7 cellular contexts compared by ENCODE assay signal in genomic region chr19:51691122-51692064, GRCh38. TPM values are rescaled to one million over a fixed set of nuclear protein-coding genes. Genes with fewer than 3 reads are reported as not detected.
DNase-seq lines count a peak whose midpoint lies in the region; ATAC-seq and TF ChIP-seq lines count a peak whose summit lies in the region.

No MANE protein-coding gene starts in this region.

- H2BK5ac ChIP-seq in trophoblast cell (ENCODE audit: low read depth, low read length, poor library complexity), result peak overlapping the region; percentile 74

- H3K79me2 ChIP-seq in SK-N-SH (ENCODE audit: insufficient read depth), result peaks cover 94% of the 10 kb centered on the region
- peaks cover 55% of the 10 kb centered on the region for H3K79me2 ChIP-seq in trophoblast cell (ENCODE audit: control insufficient read depth, insufficient read depth, low read length, poor library complexity)

- H3K4me2 ChIP-seq in SK-N-SH (peak overlapping the region; percentile 99), trophoblast cell (ENCODE audit: low read length) (peak overlapping the region; percentile 61)

- peak overlapping the region; percentile 69 for H2AK5ac ChIP-seq in trophoblast cell (ENCODE audit: low read length)

- no peak for TF ChIP-seq RAD21 in SK-N-SH (IDR thresholded peaks at IDR 0.05; ENCODE audit: low read length)

- H3K4me3 ChIP-seq in SK-N-SH (ENCODE audit: low read depth in 2 of 2, low read length in 1 of 2) (peak overlapping the region; percentile 71 to 98), esophagus squamous epithelium (peak overlapping the region; percentile 60 to 80 (median 78)), trophoblast cell (ENCODE audit: low read depth, low read length) (peak overlapping the region; percentile 90)

- intact Hi-C loops in esophagus squamous epithelium (cut with DNase I), result no loop called here

- peak overlapping the region; percentile 95 to 96 for H3K27ac ChIP-seq in SK-N-SH (ENCODE audit: low read depth in 2 of 2, low read length in 1 of 2)
- peak overlapping the region; percentile 83 to 96 (median 90) for H3K27ac ChIP-seq in esophagus squamous epithelium
- peak overlapping the region; percentile 98 for H3K27ac ChIP-seq in trophoblast cell (ENCODE audit: low read depth, low read length)

- no peaks in the 10 kb centered on the region for H3K9me2 ChIP-seq in SK-N-SH

- peak overlapping the region; percentile 87 for H3K4ac ChIP-seq in trophoblast cell (ENCODE audit: low read depth, low read length)

- no peak overlapping the region for H3K23ac ChIP-seq in trophoblast cell (ENCODE audit: low read length)

- peaks cover 39% of the 10 kb centered on the region for H3K79me1 ChIP-seq in trophoblast cell (ENCODE audit: low read length)

- peak overlapping the region; percentile 25 for H4K12ac ChIP-seq in trophoblast cell (ENCODE audit: low read depth, low read length)

- H3K9ac ChIP-seq in SK-N-SH (peak overlapping the region; percentile 97), trophoblast cell (ENCODE audit: low read length) (peak overlapping the region; percentile 57)

- H4K8ac ChIP-seq in trophoblast cell (ENCODE audit: low read depth, low read length), result peak overlapping the region; percentile 67

- peak overlapping the region; percentile 33 for H2BK12ac ChIP-seq in trophoblast cell (ENCODE audit: low read length)

- H3K18ac ChIP-seq in trophoblast cell (ENCODE audit: low read length), result peak overlapping the region; percentile 50

- H2BK120ac ChIP-seq in trophoblast cell (ENCODE audit: insufficient read depth, low read length, poor library complexity), result peak overlapping the region; percentile 61

- H3K9me3 ChIP-seq in SK-N-SH (no peaks in the 10 kb centered on the region), esophagus squamous epithelium (no peaks in the 10 kb centered on the region), trophoblast cell (ENCODE audit: insufficient read depth, low read depth, low read length) (no peaks in the 10 kb centered on the region)

- peak overlapping the region; percentile 83 for H3K14ac ChIP-seq in trophoblast cell (ENCODE audit: low read length)

- H3K4me1 ChIP-seq in SK-N-SH (ENCODE audit: control insufficient read depth in 1 of 2, insufficient read depth in 2 of 2, low read depth in 1 of 2, low read length in 1 of 2) (peaks cover 5 to 19% of the 10 kb centered on the region in 2 experiments; a peak in 3 of 4 replicates), esophagus squamous epithelium (peaks cover 21 to 80% (median 38%) of the 10 kb centered on the region in 3 donors), trophoblast cell (ENCODE audit: control insufficient read depth in 1 of 2, insufficient read depth in 2 of 2, low read length in 2 of 2) (peaks cover 21 to 28% of the 10 kb centered on the region in 2 experiments)

- peak overlapping the region; percentile 99 for H4K91ac ChIP-seq in trophoblast cell (ENCODE audit: low read depth, low read length)

- peaks cover 52% of the 10 kb centered on the region for H4K20me1 ChIP-seq in SK-N-SH (ENCODE audit: insufficient read depth)

- no peak for TF ChIP-seq EP300 in SK-N-SH (IDR thresholded peaks at IDR 0.05; ENCODE audit: borderline replicate concordance in 1 of 2, low read depth in 1 of 2, low read length in 1 of 2)

- no peak for ATAC-seq in GM19023 (IDR thresholded peaks at IDR 0.05; ENCODE audit: unreplicated experiment)
- no peak for ATAC-seq in HG02870 (IDR thresholded peaks at IDR 0.05; ENCODE audit: unreplicated experiment)

- POLR2A ChIA-PET in SK-N-SH (lab: Yijun Ruan, JAX), result no interaction called here

- DNase-seq in H4 (ENCODE audit: low spot score) (peak; percentile 77), SK-N-SH (peak; percentile 42), esophagus squamous epithelium (lab: John Stamatoyannopoulos, UW) (no peak), trophoblast cell (no peak), occipital lobe (lab: John Stamatoyannopoulos, UW) (no peak)

- CTCF ChIA-PET in SK-N-SH (lab: Yijun Ruan, JAX), result interaction anchor here (1.3 to 1.5 kb wide), 2 partner anchors 12 to 35 kb away, joined by 3 to 8 read pairs; no protein-coding TSS in a partner anchor

- no peak for TF ChIP-seq POLR2A in esophagus squamous epithelium (IDR thresholded peaks at IDR 0.05)

- TF ChIP-seq CTCF in SK-N-SH (IDR thresholded peaks at IDR 0.05), result no peak
- no peak for TF ChIP-seq CTCF in esophagus squamous epithelium (IDR thresholded peaks at IDR 0.05)

- WGBS in SK-N-SH (ENCODE audit: low lambda C conversion rate), result 31% methylated on average over 16 of the region's 16 CpGs
- WGBS in esophagus squamous epithelium, 2 donors, result 16 to 29% methylated on average over 11 to 14 of the region's 16 CpGs
- no CpG with 5 or more reads among the region's 16 CpGs for WGBS in trophoblast cell (ENCODE audit: extremely low coverage, insufficient coverage, insufficient read length)

- H2AFZ ChIP-seq in SK-N-SH (ENCODE audit: low read depth) (no peak overlapping the region), trophoblast cell (ENCODE audit: insufficient read depth, low read length, poor library complexity) (no peak overlapping the region)

- no peaks in the 10 kb centered on the region for H3K27me3 ChIP-seq in SK-N-SH (ENCODE audit: insufficient read depth)
- no peaks in the 10 kb centered on the region for H3K27me3 ChIP-seq in esophagus squamous epithelium
- H3K27me3 ChIP-seq in trophoblast cell (ENCODE audit: insufficient read depth, low read length), result no peaks in the 10 kb centered on the region

- H3K36me3 ChIP-seq in SK-N-SH (replicated peaks in 1 of 2; ENCODE audit: control insufficient read depth in 1 of 2, insufficient read depth in 2 of 2, low read length in 1 of 2), result peaks cover 13 to 27% of the 10 kb centered on the region in 2 experiments
- H3K36me3 ChIP-seq in esophagus squamous epithelium, result peaks cover 0 to 31% (median 6%) of the 10 kb centered on the region in 3 donors
- peaks cover 38 to 43% of the 10 kb centered on the region in 2 experiments for H3K36me3 ChIP-seq in trophoblast cell (ENCODE audit: control insufficient read depth in 1 of 2, insufficient read depth in 2 of 2, low read length in 2 of 2)

- peaks cover 19% of the 10 kb centered on the region for H3F3A ChIP-seq in SK-N-SH (replicated peaks; ENCODE audit: insufficient read depth)

TF ChIP-seq in SK-N-SH, 30 proteins besides CTCF, POLR2A, EP300 and RAD21 (continues in another document):
- TF ChIP-seq RCOR1 (IDR thresholded peaks at IDR 0.05; ENCODE audit: low read length), result no peak
- TF ChIP-seq FOXJ3 (CRISPR knock-in tag; IDR thresholded peaks at IDR 0.05), result no peak
- no peak for TF ChIP-seq ZBTB33 (IDR thresholded peaks at IDR 0.05; ENCODE audit: borderline replicate concordance, low read depth)
- TF ChIP-seq SMC3 (IDR thresholded peaks at IDR 0.05; ENCODE audit: low read depth, low read length), result no peak
- no peak for TF ChIP-seq CHD2 (IDR thresholded peaks at IDR 0.05; ENCODE audit: low read length, partially characterized antibody)
- no peak for TF ChIP-seq NRF1 (IDR thresholded peaks at IDR 0.05; ENCODE audit: low read depth, low read length)
- no peak for TF ChIP-seq TAF1 (IDR thresholded peaks at IDR 0.05; ENCODE audit: borderline replicate concordance, low read depth, low read length)
- TF ChIP-seq USF2 (IDR thresholded peaks at IDR 0.05; ENCODE audit: borderline replicate concordance, low read depth, low read length), result no peak
- no peak for TF ChIP-seq FOXM1 (IDR thresholded peaks at IDR 0.05; ENCODE audit: low read depth)
- TF ChIP-seq GABPA (IDR thresholded peaks at IDR 0.05; ENCODE audit: low read depth), result no peak
- no peak for TF ChIP-seq EZH2phosphoT487 (IDR thresholded peaks at IDR 0.05; ENCODE audit: borderline replicate concordance, low read depth)
- TF ChIP-seq MXI1 (IDR thresholded peaks at IDR 0.05; ENCODE audit: low read depth, low read length), result no peak

RNA-seq across cellular contexts. Expression of gene SPACA6, which starts 1.7 kb away (rescaled TPM):
- total RNA-seq in H4 (2014; rRNA removed; shearing (Covaris generic)), result 4.2 and 8.2 TPM in 2 replicates
- polyA plus RNA-seq in SK-N-SH (2012; rRNA removed), result 12.6 and 15.8 TPM in 2 replicates
- 4.5 and 7.2 TPM in 2 replicates for polyA plus RNA-seq in SK-N-SH (2012; cell fraction: cytosol; rRNA removed)
- 97.2 and 166 TPM in 2 replicates for polyA plus RNA-seq in SK-N-SH (2012; cell fraction: nucleus; rRNA removed)
- 1 to 10 TPM; 2.8 to 7.9 (median 4.8) TPM for total RNA-seq in esophagus squamous epithelium
- 21.7 and 24.5 TPM in 2 replicates for polyA plus RNA-seq in trophoblast cell (2013)
- total RNA-seq in occipital lobe, result 3.9 TPM

RNA-seq across cellular contexts. Expression of gene HAS1, which starts 32.4 kb away (rescaled TPM):
- total RNA-seq in H4 (2014; rRNA removed; shearing (Covaris generic)), result not detected in 2 replicates
- not detected in 2 replicates for polyA plus RNA-seq in SK-N-SH (2012; rRNA removed)
- polyA plus RNA-seq in SK-N-SH (2012; cell fraction: cytosol; rRNA removed), result not detected in 2 replicates
- 0.04 and 0.06 TPM in 2 replicates for polyA plus RNA-seq in SK-N-SH (2012; cell fraction: nucleus; rRNA removed)
- total RNA-seq in esophagus squamous epithelium (under 1 TPM in 1 of 4 donors, not detected in 3; 0.82 TPM), occipital lobe (2.3 TPM)
- polyA plus RNA-seq in trophoblast cell (2013), result 0.08 and 0.18 TPM in 2 replicates

RNA-seq across cellular contexts. Expression of gene SIGLEC14, which starts 44.8 kb away (rescaled TPM):
- total RNA-seq in H4 (2014; rRNA removed; shearing (Covaris generic)), result not detected in 2 replicates
- polyA plus RNA-seq in SK-N-SH (2012; rRNA removed), result 0.03 TPM in 1 of 2 replicates, not detected in the other
- 0.04 and 0.05 TPM in 2 replicates for polyA plus RNA-seq in SK-N-SH (2012; cell fraction: cytosol; rRNA removed)
- polyA plus RNA-seq in SK-N-SH (2012; cell fraction: nucleus; rRNA removed), result 0.04 TPM in 1 of 2 replicates, not detected in the other
- total RNA-seq in esophagus squamous epithelium, result 1 to 10 TPM in 1 of 4 donors, under 1 TPM in 1, not detected in 2; 0.97 to 2.9 TPM
- 1.0 TPM in 2 replicates for polyA plus RNA-seq in trophoblast cell (2013)
- 0.16 TPM for total RNA-seq in occipital lobe

Comparison
In these comparisons a context has a peak if more than half of its experiments do, and no peak if none do; other contexts are left out.
1. DNase-seq: peak in H4 (single experiment) and SK-N-SH (single experiment); none in esophagus squamous epithelium (single experiment), trophoblast cell (0 of 2) and occipital lobe (single experiment).
2. Peak in every context shown above with its lines, with median percentiles within 50 percentile points of each other: H3K27ac ChIP-seq and H3K4me3 ChIP-seq.